ENCODE assay signal across 7 cellular contexts in the genomic region with DNA sequence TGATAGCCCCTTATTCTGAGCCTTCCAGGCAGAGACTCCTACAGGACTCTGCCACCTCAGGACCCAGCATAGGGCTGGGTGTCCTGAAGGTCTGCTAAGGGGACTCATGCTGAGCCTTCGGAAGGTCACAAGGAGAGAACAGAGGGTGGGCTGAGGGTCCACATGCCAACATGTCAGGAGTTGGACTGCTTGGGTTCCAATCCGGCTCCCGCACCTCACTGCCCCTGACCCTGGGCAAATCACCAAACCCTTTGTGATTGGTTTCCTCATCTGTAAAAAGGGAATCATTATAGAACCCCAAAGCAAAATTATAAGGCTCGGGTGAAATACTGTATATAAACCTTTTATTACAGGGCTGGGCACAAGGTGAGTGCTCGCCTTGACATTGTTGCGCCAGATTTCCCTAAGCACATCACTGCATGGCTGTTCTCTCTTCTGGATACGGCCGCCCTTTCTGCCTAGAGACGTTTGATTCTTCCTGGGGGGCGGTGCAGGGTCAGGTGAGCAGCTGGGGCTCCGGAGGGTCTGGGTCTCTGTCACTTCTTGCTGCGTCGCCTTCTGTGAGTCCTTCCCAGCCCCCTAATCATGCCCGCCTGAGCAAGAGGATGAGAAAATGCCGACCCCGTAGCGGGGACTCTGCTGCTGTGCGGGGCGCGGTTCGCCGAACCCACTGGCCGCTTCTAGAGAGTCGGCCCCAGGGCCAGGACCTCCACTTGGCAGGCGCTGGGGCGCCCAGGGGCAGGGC.
DNase-seq lines count a peak whose midpoint lies in the region; ATAC-seq, FAIRE-seq and TF ChIP-seq lines count a peak whose summit lies in the region.

No MANE protein-coding gene starts in this region.

- TF ChIP-seq CTCF in VCaP (conservative IDR thresholded peaks at IDR 0.05) (no peak), left ventricle myocardium inferior (IDR thresholded peaks at IDR 0.05; ENCODE audit: borderline replicate concordance) (no peak), GM20000 (IDR thresholded peaks at IDR 0.05; ENCODE audit: extremely low read depth, missing control alignments) (no peak)

- no peak for FAIRE-seq in small intestine (lab: Jason Lieb, UNC)
- FAIRE-seq in H54 (lab: Jason Lieb, UNC), result no peak

- H3K36me3 ChIP-seq in left ventricle myocardium inferior (no peaks in the 10 kb centered on the region), small intestine (ENCODE audit: control insufficient read depth in 2 of 2, insufficient read depth in 2 of 2, low read length in 2 of 2) (no peaks in the 10 kb centered on the region)

- H3K9me3 ChIP-seq in left ventricle myocardium inferior (replicated peaks) (no peaks in the 10 kb centered on the region), small intestine (ENCODE audit: control insufficient read depth, low read depth) (no peaks in the 10 kb centered on the region)

- DNase-seq in left ventricle myocardium inferior, result no peak
- DNase-seq in small intestine, result no peak
- no peak for DNase-seq in GM20000 (ENCODE audit: low spot score)
- no peak for DNase-seq in H54 (ENCODE audit: insufficient read length, low spot score)
- DNase-seq in SKM-1 (lab: John Stamatoyannopoulos, UW; ENCODE audit: unreplicated experiment), result no peak

- H3K4me3 ChIP-seq in left ventricle myocardium inferior (peak overlapping the region; percentile 76), small intestine (ENCODE audit: low read depth in 1 of 2, low read length in 2 of 2) (peak overlapping the region; percentile 55 to 58)

- 17 to 20% (median 18%) methylated on average over 24 to 26 of the region's 26 CpGs for WGBS in small intestine, 3 donors

- no peak for TF ChIP-seq POLR2A in H54 (IDR thresholded peaks at IDR 0.05; ENCODE audit: low read depth, low read length)

- no peaks in the 10 kb centered on the region for H3K27me3 ChIP-seq in left ventricle myocardium inferior (ENCODE audit: low read depth)
- H3K27me3 ChIP-seq in small intestine (ENCODE audit: control insufficient read depth in 2 of 2, insufficient read depth in 2 of 2, low read length in 2 of 2), result no peaks in the 10 kb centered on the region

- H3K27ac ChIP-seq in VCaP, result peak overlapping the region; percentile 78
- H3K27ac ChIP-seq in left ventricle myocardium inferior (replicated peaks), result peak overlapping the region; percentile 88
- peak overlapping the region in 1 of 2 donors; percentile 97 for H3K27ac ChIP-seq in small intestine (ENCODE audit: low read depth in 1 of 2, low read length in 1 of 2)

- peaks cover 19% of the 10 kb centered on the region for H3K4me1 ChIP-seq in left ventricle myocardium inferior
- no peaks in the 10 kb centered on the region for H3K4me1 ChIP-seq in small intestine (ENCODE audit: control insufficient read depth in 2 of 2, insufficient read depth in 1 of 2, low read depth in 1 of 2, low read length in 1 of 2)

- intact Hi-C loops in left ventricle myocardium inferior (cut with micrococcal nuclease), result no loop called here

- peak; percentile 19 for ATAC-seq in HG02840 (IDR thresholded peaks at IDR 0.05; ENCODE audit: low FRiP score, unreplicated experiment)
